Comparison of ENCODE assay signal across 15 cellular contexts in the genomic region with DNA sequence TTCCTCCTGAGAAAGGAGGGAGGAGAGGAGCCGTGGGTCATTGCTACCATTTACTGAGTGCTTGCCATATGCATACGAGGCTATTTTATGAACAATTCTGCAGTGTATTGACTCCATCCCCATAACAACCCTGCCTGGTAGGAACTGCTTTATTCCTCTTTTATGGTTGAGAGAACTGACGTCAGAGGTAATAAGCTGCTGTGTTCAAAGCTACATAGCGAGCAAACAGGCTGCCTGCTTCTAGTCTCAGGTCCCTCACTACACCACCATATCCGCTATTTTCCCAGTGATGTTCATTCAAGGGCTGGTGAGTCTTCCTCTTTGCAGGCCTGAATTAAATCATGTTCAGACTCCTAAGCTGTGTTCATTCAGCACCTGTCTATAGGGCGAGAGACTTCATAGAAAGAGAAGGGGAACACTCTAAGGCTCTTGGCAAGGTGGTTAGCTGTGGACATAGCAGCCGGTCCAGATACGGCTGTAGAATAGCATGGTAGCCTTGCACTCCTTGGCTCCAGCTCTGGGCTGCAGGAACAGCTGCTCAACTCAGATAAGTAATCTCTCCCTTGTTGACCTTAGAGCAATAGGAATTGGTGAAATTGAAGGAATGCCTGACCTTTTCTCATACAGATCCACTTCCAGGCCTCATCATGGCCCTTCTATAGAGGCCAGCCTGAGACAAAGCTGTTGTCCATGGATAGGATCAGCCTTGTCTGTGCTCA.
DNase-seq lines count a peak whose midpoint lies in the region; ATAC-seq and TF ChIP-seq lines count a peak whose summit lies in the region.
"Had no signal": no experiment of that assay in that cellular context is flagged by ENCODE, and none has a peak within 500 bp of the region (broad histone marks: within the 10 kb centered on the region; RNA-seq: fewer than 3 reads in every experiment).

No MANE protein-coding gene starts in this region.

- intact Hi-C loops in activated CD4-positive, alpha-beta T cell treated with anti-CD3 and anti-CD28 coated beads for 36 hours (cut with DNase I, micrococcal nuclease) = loop anchor here in 1 of 2 experiments (10.0 kb wide), 1 partner anchor 348 kb away; the partner anchor contains the start of gene USP47

- H3K27me3 Mint-ChIP-seq in activated CD4-positive, alpha-beta T cell treated with anti-CD3 and anti-CD28 coated beads for 36 hours = no peaks in the 10 kb centered on the region
- no peaks in the 10 kb centered on the region for H3K27me3 Mint-ChIP-seq in central memory CD8-positive, alpha-beta T cell
- peaks cover 7% of the 10 kb centered on the region for H3K27me3 Mint-ChIP-seq in neural progenitor cell (ENCODE audit: insufficient read depth, low read depth)
- H3K27me3 Mint-ChIP-seq: activated B cell treated with CpG ODN at 0.5 μM for 24 hours had no signal

- no peaks in the 10 kb centered on the region for H3K9me3 ChIP-seq in neural progenitor cell (ENCODE audit: low read depth)
- H3K9me3 ChIP-seq: upper lobe of left lung had no signal

- no peaks in the 10 kb centered on the region for H3K27me3 ChIP-seq in neural progenitor cell
- H3K27me3 ChIP-seq: foreskin keratinocyte, upper lobe of left lung had no signal

- DNase-seq in activated CD4-positive, alpha-beta T cell treated with anti-CD3 and anti-CD28 coated beads for 36 hours = no peak
- DNase-seq in activated CD4-positive, alpha-beta T cell treated with anti-CD3 and anti-CD28 coated beads for 1 hour = no peak
- DNase-seq in MV-4-11 (lab: John Stamatoyannopoulos, UW) (peak; percentile 59), neural progenitor cell (ENCODE audit: low spot score) (no peak), NCI-H1436 (lab: John Stamatoyannopoulos, UW) (no peak), NCI-H1105 treated with DMSO at 0.1 percent for 48 hours (lab: John Stamatoyannopoulos, UW) (no peak), activated gamma-delta T cell (lab: John Stamatoyannopoulos, UW) (no peak)
- no peak for DNase-seq in central memory CD8-positive, alpha-beta T cell (ENCODE audit: low spot score in 2 of 2)
- DNase-seq: activated B cell treated with CpG ODN at 0.5 μM for 24 hours, cerebellar nuclear complex, foreskin keratinocyte, NCI-H2107, small intestine, upper lobe of left lung had no signal

- no peak for TF ChIP-seq CTCF in neural progenitor cell (IDR thresholded peaks at IDR 0.05)

- no peak overlapping the region for H2AFZ ChIP-seq in neural progenitor cell (replicated peaks)

- no peak overlapping the region for H3K4me3 ChIP-seq in neural progenitor cell
- H3K4me3 ChIP-seq: upper lobe of left lung had no signal

- peaks cover 79% of the 10 kb centered on the region for H3K4me1 Mint-ChIP-seq in activated CD4-positive, alpha-beta T cell treated with anti-CD3 and anti-CD28 coated beads for 36 hours
- H3K4me1 Mint-ChIP-seq in central memory CD8-positive, alpha-beta T cell = peaks cover 57% of the 10 kb centered on the region
- H3K4me1 Mint-ChIP-seq in neural progenitor cell = peaks cover 8% of the 10 kb centered on the region

- H3K79me2 ChIP-seq in neural progenitor cell (ENCODE audit: low read depth) = no peaks in the 10 kb centered on the region

- peaks cover 9% of the 10 kb centered on the region for H3K4me1 ChIP-seq in neural progenitor cell
- H3K4me1 ChIP-seq: upper lobe of left lung had no signal

- CTCF ChIA-PET in activated CD4-positive, alpha-beta T cell treated with anti-CD3 and anti-CD28 coated beads for 36 hours (lab: Charles Lee) = interaction anchor here (0.7 to 3.9 kb wide), 3 partner anchors 17 to 49 kb away, joined by 3 to 12 read pairs (median 4); no protein-coding TSS in a partner anchor

- POLR2A ChIA-PET in activated CD4-positive, alpha-beta T cell treated with anti-CD3 and anti-CD28 coated beads for 36 hours (lab: Charles Lee) = interaction anchor here (0.6 kb wide), 1 partner anchor 351 kb away, joined by 5 read pairs; no protein-coding TSS in a partner anchor

- H3K4me3 Mint-ChIP-seq in activated CD4-positive, alpha-beta T cell treated with anti-CD3 and anti-CD28 coated beads for 36 hours = no peak overlapping the region
- H3K4me3 Mint-ChIP-seq in central memory CD8-positive, alpha-beta T cell = no peak overlapping the region
- no peak overlapping the region for H3K4me3 Mint-ChIP-seq in neural progenitor cell
- H3K4me3 Mint-ChIP-seq: activated B cell treated with CpG ODN at 0.5 μM for 24 hours, CD14-positive monocyte had no signal

- no peak overlapping the region for H3K9ac ChIP-seq in neural progenitor cell

- H3F3A ChIP-seq in neural progenitor cell (ENCODE audit: low read depth) = peaks cover 6% of the 10 kb centered on the region

- peaks cover 26% of the 10 kb centered on the region for H3K36me3 Mint-ChIP-seq in activated CD4-positive, alpha-beta T cell treated with anti-CD3 and anti-CD28 coated beads for 36 hours (ENCODE audit: low read depth)
- peaks cover 11% of the 10 kb centered on the region for H3K36me3 Mint-ChIP-seq in central memory CD8-positive, alpha-beta T cell (ENCODE audit: insufficient read depth)
- no peaks in the 10 kb centered on the region for H3K36me3 Mint-ChIP-seq in neural progenitor cell

- H3K27ac ChIP-seq in neural progenitor cell = no peak overlapping the region
- H3K27ac ChIP-seq: foreskin keratinocyte, upper lobe of left lung had no signal

- H3K4me2 ChIP-seq in neural progenitor cell = no peak overlapping the region

- H4K20me1 ChIP-seq in neural progenitor cell (ENCODE audit: low read depth) = no peaks in the 10 kb centered on the region

- H3K27ac Mint-ChIP-seq in activated CD4-positive, alpha-beta T cell treated with anti-CD3 and anti-CD28 coated beads for 36 hours = peak overlapping the region; percentile 27
- H3K27ac Mint-ChIP-seq in central memory CD8-positive, alpha-beta T cell (ENCODE audit: low read depth) = peak overlapping the region; percentile 94
- H3K27ac Mint-ChIP-seq in neural progenitor cell = peak overlapping the region; percentile 17
- H3K27ac Mint-ChIP-seq: activated B cell treated with CpG ODN at 0.5 μM for 24 hours had no signal

- no peaks in the 10 kb centered on the region for H3K36me3 ChIP-seq in neural progenitor cell
- H3K36me3 ChIP-seq: upper lobe of left lung had no signal

- H3K9me3 Mint-ChIP-seq in activated CD4-positive, alpha-beta T cell treated with anti-CD3 and anti-CD28 coated beads for 36 hours (ENCODE audit: low read depth) = no peaks in the 10 kb centered on the region
- H3K9me3 Mint-ChIP-seq in central memory CD8-positive, alpha-beta T cell = no peaks in the 10 kb centered on the region
- no peaks in the 10 kb centered on the region for H3K9me3 Mint-ChIP-seq in neural progenitor cell
- H3K9me3 Mint-ChIP-seq: activated B cell treated with CpG ODN at 0.5 μM for 24 hours, CD14-positive monocyte had no signal

- no peak for ATAC-seq in activated CD4-positive, alpha-beta T cell treated with anti-CD3 and anti-CD28 coated beads for 36 hours
- no peak for ATAC-seq in central memory CD8-positive, alpha-beta T cell (replicated peaks; ENCODE audit: extremely low read depth, poor library complexity, severe bottlenecking)
- ATAC-seq: foreskin keratinocyte had no signal

Comparison
In these comparisons a context has a peak if more than half of its experiments do, and no peak if none do; other contexts are left out.
1. H3K27ac Mint-ChIP-seq: peak in every context shown above with its lines; median percentile 94 in central memory CD8-positive, alpha-beta T cell; 27 in activated CD4-positive, alpha-beta T cell treated with anti-CD3 and anti-CD28 coated beads for 36 hours; 17 in neural progenitor cell.